16 cellular contexts compared by ENCODE assay signal in the genomic region with DNA sequence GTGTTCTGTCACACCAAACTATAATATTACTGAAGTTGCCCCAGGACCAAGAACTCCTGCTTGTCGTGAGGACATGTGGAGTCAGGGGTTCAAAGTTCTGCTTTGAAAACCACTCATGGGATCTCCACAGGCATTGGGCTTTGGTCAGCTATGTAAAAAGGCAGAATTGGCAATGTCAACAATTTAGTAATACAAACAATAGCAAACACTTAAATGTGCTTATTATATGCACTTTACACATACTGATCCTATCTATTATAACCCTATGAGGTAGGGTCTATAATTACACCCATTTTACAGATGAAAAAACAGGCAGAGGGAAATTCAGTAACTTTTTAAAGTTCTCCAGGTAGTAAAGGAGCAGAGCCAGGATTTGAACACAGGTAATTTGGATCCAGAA.
DNase-seq lines count a peak whose midpoint lies in the region; ATAC-seq, FAIRE-seq and TF ChIP-seq lines count a peak whose summit lies in the region.
"Had no signal": no experiment of that assay in that cellular context is flagged by ENCODE, and none has a peak within 500 bp of the region (broad histone marks: within the 10 kb centered on the region; RNA-seq: fewer than 3 reads in every experiment).

No MANE protein-coding gene starts in this region.

- no peak overlapping the region for H3K4me3 ChIP-seq in K562
- H3K4me3 ChIP-seq in liver (ENCODE audit: low read depth in 1 of 3, low read length in 3 of 3) = no peak overlapping the region
- H3K4me3 ChIP-seq in testis = no peak overlapping the region
- H3K4me3 ChIP-seq: GM12878, HAP-1 had no signal

- no peak for TF ChIP-seq POLR2A in K562 (conservative IDR thresholded peaks at IDR 0.05)
- no peak for TF ChIP-seq POLR2A in testis (IDR thresholded peaks at IDR 0.05)

- H3K4me3 Mint-ChIP-seq in natural killer cell treated with Interleukin-12 subunit alpha and Interleukin-12 subunit beta and Interleukin-15 and Interleukin-18, amount 100 ng/mL, for 72 hours = no peak overlapping the region
- H3K4me3 Mint-ChIP-seq in natural killer cell = no peak overlapping the region
- H3K4me3 Mint-ChIP-seq: B cell; CD4-positive, alpha-beta memory T cell had no signal

- no peak overlapping the region for H3K9ac ChIP-seq in K562 (ENCODE audit: insufficient read depth in 1 of 2, low read depth in 2 of 2, low read length in 2 of 2)
- no peak overlapping the region for H3K9ac ChIP-seq in liver (ENCODE audit: low read depth in 1 of 2, low read length in 2 of 2)

- TF ChIP-seq EP300 in K562 (IDR thresholded peaks at IDR 0.05; ENCODE audit: low read length) = no peak

- no peaks in the 10 kb centered on the region for H3K9me1 ChIP-seq in K562 (ENCODE audit: control insufficient read depth, insufficient read depth, low read length)

- H4K20me1 ChIP-seq in K562 (replicated peaks; ENCODE audit: control insufficient read depth, insufficient read depth, low read length) = no peaks in the 10 kb centered on the region

- H3K4me1 ChIP-seq in K562 (replicated peaks in 1 of 2; ENCODE audit: control insufficient read depth in 2 of 2, insufficient read depth in 2 of 2, low read length in 2 of 2) (no peaks in the 10 kb centered on the region), liver (ENCODE audit: control insufficient read depth in 4 of 4, insufficient read depth in 4 of 4, low read length in 3 of 4) (peaks cover 0 to 5% (median 0%) of the 10 kb centered on the region in 4 donors), testis (peaks cover 35% of the 10 kb centered on the region)
- H3K4me1 ChIP-seq: HAP-1 had no signal

- no peak for DNase-seq in natural killer cell treated with Interleukin-12 subunit alpha and Interleukin-12 subunit beta and Interleukin-15 and Interleukin-18, amount 100 ng/mL, for 72 hours (ENCODE audit: low spot score)
- DNase-seq in natural killer cell = no peak
- DNase-seq in K562 (ENCODE audit: extremely low read depth in 1 of 4, low spot score in 3 of 4) = no peak
- DNase-seq in superior temporal gyrus (ENCODE audit: extremely low spot score) = peak; percentile 5
- no peak for DNase-seq in testis
- no peak for DNase-seq in ecto neural progenitor cell (ENCODE audit: low spot score)
- no peak for DNase-seq in NCI-H2196 (lab: John Stamatoyannopoulos, UW; ENCODE audit: unreplicated experiment)
- DNase-seq: C1 segment of cervical spinal cord; CD4-positive, alpha-beta memory T cell; DMS79; GOT3 had no signal

- CTCF ChIA-PET in K562 (lab: Yijun Ruan, JAX; ENCODE audit: low intra/inter-chr PET ratio) = no interaction called here

- POLR2A ChIA-PET in K562 (lab: Yijun Ruan, JAX) = interaction anchor here (1.5 kb wide), 1 partner anchor 12 kb away, joined by 3 read pairs; no protein-coding TSS in a partner anchor

- no peak overlapping the region for H3K4me2 ChIP-seq in K562 (ENCODE audit: insufficient read depth, low read length)

- TF ChIP-seq RAD21 in K562 (CRISPR knock-in tag; conservative IDR thresholded peaks at IDR 0.05 in 1 of 2, IDR thresholded peaks at IDR 0.05 in 1 of 2) (no peak), liver (IDR thresholded peaks at IDR 0.05) (no peak)

- H3K27ac ChIP-seq in K562 (ENCODE audit: extremely low read depth, low read depth, low read length) (no peak overlapping the region), liver (ENCODE audit: low read depth in 1 of 2, low read length in 2 of 2) (no peak overlapping the region), testis (no peak overlapping the region)
- H3K27ac ChIP-seq: HL-60 had no signal

- peaks cover 23% of the 10 kb centered on the region for H3K36me3 Mint-ChIP-seq in natural killer cell treated with Interleukin-12 subunit alpha and Interleukin-12 subunit beta and Interleukin-15 and Interleukin-18, amount 100 ng/mL, for 72 hours
- H3K36me3 Mint-ChIP-seq in natural killer cell = peaks cover 9% of the 10 kb centered on the region

- no peak overlapping the region for H2AFZ ChIP-seq in K562 (ENCODE audit: low read depth, low read length)

- no peak for ATAC-seq in natural killer cell treated with Interleukin-12 subunit alpha and Interleukin-12 subunit beta and Interleukin-15 and Interleukin-18, amount 100 ng/mL, for 72 hours
- ATAC-seq in natural killer cell (no peak), K562 (no peak)

- peaks cover 8% of the 10 kb centered on the region; the same call in 2 of the 3 replicates for H3K36me3 ChIP-seq in K562 (ENCODE audit: control insufficient read depth, insufficient read depth, low read length)
- H3K36me3 ChIP-seq in liver (ENCODE audit: control insufficient read depth in 4 of 4, insufficient read depth in 3 of 4, low read depth in 1 of 4, low read length in 3 of 4) = no peaks in the 10 kb centered on the region
- no peaks in the 10 kb centered on the region for H3K36me3 ChIP-seq in testis (ENCODE audit: low read depth, missing control alignments)
- H3K36me3 ChIP-seq: HAP-1 had no signal

- H3K9me3 ChIP-seq in K562 (replicated peaks; ENCODE audit: control insufficient read depth, insufficient read depth, low read depth, low read length) (no peaks in the 10 kb centered on the region), liver (ENCODE audit: control insufficient read depth in 4 of 4, low read length in 3 of 4) (no peaks in the 10 kb centered on the region), testis (no peaks in the 10 kb centered on the region)

- no peak for FAIRE-seq in K562 (lab: Jason Lieb, UNC)
- FAIRE-seq: GM12878 had no signal

- intact Hi-C loops in natural killer cell (cut with micrococcal nuclease) (no loop called here), K562 (cut with micrococcal nuclease) (no loop called here), testis (cut with DNase I; ENCODE audit: low total_unique reads) (loop anchor here (10.0 kb wide), 1 partner anchor 265 kb away; no protein-coding TSS in a partner anchor)

- peaks cover 66 to 67% of the 10 kb centered on the region in 2 donors for H3K4me1 Mint-ChIP-seq in natural killer cell treated with Interleukin-12 subunit alpha and Interleukin-12 subunit beta and Interleukin-15 and Interleukin-18, amount 100 ng/mL, for 72 hours (ENCODE audit: low read depth in 2 of 2)
- peaks cover 21 to 33% of the 10 kb centered on the region in 2 donors for H3K4me1 Mint-ChIP-seq in natural killer cell
- H3K4me1 Mint-ChIP-seq: B cell had no signal

- peaks cover 13% of the 10 kb centered on the region for H3K9me3 Mint-ChIP-seq in natural killer cell treated with Interleukin-12 subunit alpha and Interleukin-12 subunit beta and Interleukin-15 and Interleukin-18, amount 100 ng/mL, for 72 hours
- peaks cover 0 to 3% of the 10 kb centered on the region in 2 donors for H3K9me3 Mint-ChIP-seq in natural killer cell

- peak overlapping the region; percentile 93 to 98 for H3K27ac Mint-ChIP-seq in natural killer cell treated with Interleukin-12 subunit alpha and Interleukin-12 subunit beta and Interleukin-15 and Interleukin-18, amount 100 ng/mL, for 72 hours
- H3K27ac Mint-ChIP-seq in natural killer cell = no peak overlapping the region
- H3K27ac Mint-ChIP-seq: B cell had no signal

- in situ Hi-C loops in K562 (cut with MboI) = no loop called here

- no peaks in the 10 kb centered on the region for H3K79me2 ChIP-seq in K562 (ENCODE audit: control insufficient read depth, insufficient read depth, low read length)

- WGBS in K562 (ENCODE audit: insufficient coverage, low coverage, missing lambda C conversion rate) = 59% methylated on average over 1 of the region's 1 CpG
- WGBS in liver = 33% methylated on average over 1 of the region's 1 CpG
- 90 to 92% methylated on average over 1 of the region's 1 CpG for WGBS in testis, 2 donors

- no TSS peak for BruUV-seq in K562 (replicated peaks; lab: Mats Ljungman, UMichigan)

- TF ChIP-seq CTCF in natural killer cell (IDR thresholded peaks at IDR 0.05) (no peak), K562 (IDR thresholded peaks at IDR 0.05 in 2 of 3, conservative IDR thresholded peaks at IDR 0.05 in 1 of 3; ENCODE audit: insufficient read depth in 2 of 3, low read depth in 1 of 3, low read length in 3 of 3) (no peak), liver (IDR thresholded peaks at IDR 0.05; ENCODE audit: low read depth, low read length, missing input control) (no peak), testis (IDR thresholded peaks at IDR 0.05) (no peak)

- no peaks in the 10 kb centered on the region for H3K27me3 Mint-ChIP-seq in natural killer cell treated with Interleukin-12 subunit alpha and Interleukin-12 subunit beta and Interleukin-15 and Interleukin-18, amount 100 ng/mL, for 72 hours
- H3K27me3 Mint-ChIP-seq in natural killer cell (ENCODE audit: low read depth in 2 of 2) = no peaks in the 10 kb centered on the region
- H3K27me3 Mint-ChIP-seq: B cell; CD4-positive, alpha-beta memory T cell had no signal

- H3K27me3 ChIP-seq in K562 (ENCODE audit: control insufficient read depth in 2 of 2, insufficient read depth in 2 of 2, low read length in 2 of 2) = no peaks in the 10 kb centered on the region
- H3K27me3 ChIP-seq in liver (ENCODE audit: control insufficient read depth in 4 of 4, insufficient read depth in 4 of 4, low read length in 3 of 4) = no peaks in the 10 kb centered on the region
- no peaks in the 10 kb centered on the region for H3K27me3 ChIP-seq in testis

TF ChIP-seq in K562, 482 proteins besides CTCF, POLR2A, EP300 and RAD21 (continues in another document):
- TF ChIP-seq RBM25 (IDR thresholded peaks at IDR 0.05; ENCODE audit: low read depth, low read length, severe bottlenecking) = peak; percentile 27

TF ChIP-seq in liver, 16 proteins besides CTCF, POLR2A, EP300 and RAD21:
- TF ChIP-seq HNF4A (conservative IDR thresholded peaks at IDR 0.05) (peak; percentile 41 to 44), MAX (IDR thresholded peaks at IDR 0.05) (no peak), SP1 (IDR thresholded peaks at IDR 0.05) (peak; percentile 9)

Comparison
In these comparisons a context has a peak if more than half of its experiments do, and no peak if none do; other contexts are left out.
1. H3K27ac Mint-ChIP-seq: peak in natural killer cell treated with Interleukin-12 subunit alpha and Interleukin-12 subunit beta and Interleukin-15 and Interleukin-18, amount 100 ng/mL, for 72 hours (2 of 2); none in natural killer cell (0 of 2).